ENCODE assay signal across 23 cellular contexts in the genomic region with DNA sequence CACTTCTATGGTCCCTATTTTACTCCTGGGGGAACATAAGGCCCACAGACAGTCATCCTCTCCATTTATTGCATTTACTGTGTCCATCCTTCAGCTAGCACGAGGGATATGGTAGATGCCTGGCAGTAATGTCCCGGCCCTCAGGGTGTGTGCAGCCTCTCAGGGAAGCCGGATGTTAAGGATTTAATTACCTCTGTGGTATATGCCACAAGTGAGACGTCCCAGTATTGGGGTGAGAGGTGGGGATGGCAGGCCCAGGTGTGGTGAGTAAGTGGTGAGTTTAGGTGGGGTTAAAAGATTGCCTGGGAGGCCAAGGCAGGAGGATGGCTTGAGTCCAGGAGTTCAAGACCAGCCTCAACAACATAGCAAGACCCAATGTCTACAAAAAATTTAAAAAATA.
"Had no signal": no experiment of that assay in that cellular context is flagged by ENCODE, and none has a peak within 500 bp of the region (broad histone marks: within the 10 kb centered on the region; RNA-seq: fewer than 3 reads in every experiment).

No MANE protein-coding gene starts in this region.

- H3K4me3 Mint-ChIP-seq: activated CD4-positive, alpha-beta memory T cell treated with anti-CD3 and anti-CD28 coated beads for 36 hours; activated naive CD4-positive, alpha-beta T cell treated with anti-CD3 and anti-CD28 coated beads for 36 hours; activated naive CD8-positive, alpha-beta T cell treated with anti-CD3 and anti-CD28 coated beads, Interleukin-2, amount 10 ng/mL, durations not matched to agents 7 days and 5 days; activated T-cell treated with anti-CD3 and anti-CD28 coated beads, Interleukin-2, amount 50 U/mL, for 72 hours; natural killer cell treated with Interleukin-12 subunit alpha and Interleukin-12 subunit beta and Interleukin-15 and Interleukin-18, amount 100 ng/mL, for 72 hours; T-helper 1 cell treated with Interleukin-12 subunit alpha and Interleukin-12 subunit beta and Interleukin-4 antibody, amounts not matched to agents 30 μg/mL and 1 μg/mL, for 36 hours had no signal

- H3K27me3 ChIP-seq: cardiac muscle cell, neutrophil, ovary, right atrium auricular region, tibial artery had no signal

- H3K9me3 Mint-ChIP-seq: activated CD4-positive, alpha-beta memory T cell treated with anti-CD3 and anti-CD28 coated beads for 36 hours; activated naive CD4-positive, alpha-beta T cell treated with anti-CD3 and anti-CD28 coated beads for 36 hours; activated naive CD8-positive, alpha-beta T cell treated with anti-CD3 and anti-CD28 coated beads, Interleukin-2, amount 10 ng/mL, durations not matched to agents 7 days and 5 days; activated T-cell treated with anti-CD3 and anti-CD28 coated beads, Interleukin-2, amount 50 U/mL, for 72 hours; natural killer cell treated with Interleukin-12 subunit alpha and Interleukin-12 subunit beta and Interleukin-15 and Interleukin-18, amount 100 ng/mL, for 72 hours; T-helper 1 cell treated with Interleukin-12 subunit alpha and Interleukin-12 subunit beta and Interleukin-4 antibody, amounts not matched to agents 30 μg/mL and 1 μg/mL, for 36 hours had no signal

- H3K27ac ChIP-seq: cardiac muscle cell, left ventricle myocardium inferior, neutrophil, ovary, psoas muscle, right atrium auricular region, tibial artery had no signal

- H3K4me3 ChIP-seq: cardiac muscle cell, left ventricle myocardium inferior, ovary, psoas muscle, right atrium auricular region, tibial artery had no signal

- H3K36me3 Mint-ChIP-seq: activated CD4-positive, alpha-beta memory T cell treated with anti-CD3 and anti-CD28 coated beads for 36 hours; activated naive CD8-positive, alpha-beta T cell treated with anti-CD3 and anti-CD28 coated beads, Interleukin-2, amount 10 ng/mL, durations not matched to agents 7 days and 5 days; natural killer cell treated with Interleukin-12 subunit alpha and Interleukin-12 subunit beta and Interleukin-15 and Interleukin-18, amount 100 ng/mL, for 72 hours had no signal

- DNase-seq: activated CD4-positive, alpha-beta memory T cell treated with anti-CD3 and anti-CD28 coated beads for 36 hours; activated CD4-positive, alpha-beta T cell treated with anti-CD3 and anti-CD28 coated beads for 4 hours; activated CD4-positive, CD25-positive, alpha-beta regulatory T cell; activated effector memory CD4-positive, alpha-beta T cell treated with Interleukin-2 at 50 U/mL for 16 hours; activated naive CD4-positive, alpha-beta T cell treated with anti-CD3 and anti-CD28 coated beads for 36 hours; activated naive CD8-positive, alpha-beta T cell treated with anti-CD3 and anti-CD28 coated beads, Interleukin-2, amount 10 ng/mL, durations not matched to agents 7 days and 5 days; activated T-cell treated with anti-CD3 and anti-CD28 coated beads, Interleukin-2, amount 50 U/mL, for 72 hours; amniotic stem cell; effector CD4-positive, alpha-beta T cell; erythroblast; foreskin melanocyte; left ventricle myocardium inferior; midbrain; ovary; psoas muscle; stimulated activated CD4-positive, alpha-beta T cell treated with anti-CD3 and anti-CD28 coated beads, Interleukin-4, amount 100 ng/mL, for 24 hours; stimulated activated naive CD4-positive, alpha-beta T cell treated with Interleukin-2 at 50 U/mL for 16 hours; tibial artery had no signal

- H3K27ac Mint-ChIP-seq: activated CD4-positive, alpha-beta memory T cell treated with anti-CD3 and anti-CD28 coated beads for 36 hours; activated naive CD4-positive, alpha-beta T cell treated with anti-CD3 and anti-CD28 coated beads for 36 hours; activated naive CD8-positive, alpha-beta T cell treated with anti-CD3 and anti-CD28 coated beads, Interleukin-2, amount 10 ng/mL, durations not matched to agents 7 days and 5 days; activated T-cell treated with anti-CD3 and anti-CD28 coated beads, Interleukin-2, amount 50 U/mL, for 72 hours; natural killer cell treated with Interleukin-12 subunit alpha and Interleukin-12 subunit beta and Interleukin-15 and Interleukin-18, amount 100 ng/mL, for 72 hours; T-helper 1 cell treated with Interleukin-12 subunit alpha and Interleukin-12 subunit beta and Interleukin-4 antibody, amounts not matched to agents 30 μg/mL and 1 μg/mL, for 36 hours had no signal

- H3K27me3 Mint-ChIP-seq: activated CD4-positive, alpha-beta memory T cell treated with anti-CD3 and anti-CD28 coated beads for 36 hours; activated naive CD8-positive, alpha-beta T cell treated with anti-CD3 and anti-CD28 coated beads, Interleukin-2, amount 10 ng/mL, durations not matched to agents 7 days and 5 days; natural killer cell treated with Interleukin-12 subunit alpha and Interleukin-12 subunit beta and Interleukin-15 and Interleukin-18, amount 100 ng/mL, for 72 hours had no signal

- ATAC-seq: activated T-cell treated with anti-CD3 and anti-CD28 coated beads, Interleukin-2, amount 50 U/mL, for 72 hours; natural killer cell treated with Interleukin-12 subunit alpha and Interleukin-12 subunit beta and Interleukin-15 and Interleukin-18, amount 100 ng/mL, for 72 hours; psoas muscle had no signal
